16 cellular contexts compared by ENCODE assay signal in the genomic region with DNA sequence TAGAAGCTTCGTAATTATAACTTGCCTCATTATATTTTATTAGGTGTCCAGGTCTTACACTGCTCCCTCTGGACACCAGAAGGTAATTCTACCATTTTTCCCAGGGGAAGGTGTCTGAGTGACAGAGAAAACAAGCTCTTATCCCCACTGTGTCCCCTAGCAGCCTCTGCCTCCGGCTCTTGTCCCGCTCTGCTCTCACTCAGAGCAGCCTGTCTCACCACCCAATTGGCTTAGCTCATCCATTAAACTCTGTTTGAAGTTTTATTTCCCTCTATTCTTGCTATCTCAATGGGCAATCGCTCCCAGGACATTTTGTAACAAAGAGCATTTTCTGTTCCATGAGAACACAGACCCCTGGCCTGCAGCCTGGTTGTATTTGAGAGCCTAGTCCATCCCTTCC.
DNase-seq lines count a peak whose midpoint lies in the region; TF ChIP-seq lines count a peak whose summit lies in the region.
"Had no signal": no experiment of that assay in that cellular context is flagged by ENCODE, and none has a peak within 500 bp of the region (broad histone marks: within the 10 kb centered on the region; RNA-seq: fewer than 3 reads in every experiment).

No MANE protein-coding gene starts in this region.

- H2AFZ ChIP-seq in MM.1S (ENCODE audit: low read length): no peak overlapping the region
- H2AFZ ChIP-seq: GM23248 had no signal

- H4K20me1 ChIP-seq in MM.1S (ENCODE audit: insufficient read depth, low read length): no peaks in the 10 kb centered on the region

- H3K27ac ChIP-seq in esophagus muscularis mucosa (replicated peaks in 1 of 4) (no peak overlapping the region), prostate gland (peak overlapping the region; percentile 65 to 73), esophagus squamous epithelium (no peak overlapping the region), RWPE1 (no peak overlapping the region; the same call in 1 of the 2 replicates), MM.1S (ENCODE audit: low read length) (no peak overlapping the region)
- H3K27ac ChIP-seq: GM23248 had no signal

- no peak for TF ChIP-seq EP300 in esophagus muscularis mucosa (IDR thresholded peaks at IDR 0.05)

- H3K27me3 ChIP-seq in esophagus muscularis mucosa (peaks cover 0 to 13% (median 0%) of the 10 kb centered on the region in 4 donors), prostate gland (replicated peaks; ENCODE audit: insufficient read depth) (no peaks in the 10 kb centered on the region), esophagus squamous epithelium (peaks cover 0 to 5% (median 0%) of the 10 kb centered on the region in 4 donors), MM.1S (replicated peaks; ENCODE audit: insufficient read depth, low read length) (no peaks in the 10 kb centered on the region)

- H3K9me3 ChIP-seq in esophagus muscularis mucosa: no peaks in the 10 kb centered on the region
- H3K9me3 ChIP-seq in prostate gland: no peaks in the 10 kb centered on the region
- no peaks in the 10 kb centered on the region for H3K9me3 ChIP-seq in esophagus squamous epithelium
- H3K9me3 ChIP-seq in MM.1S (replicated peaks; ENCODE audit: insufficient read depth, low read length): no peaks in the 10 kb centered on the region

- no peak for TF ChIP-seq POLR2A in esophagus muscularis mucosa (IDR thresholded peaks at IDR 0.05; ENCODE audit: low read depth)
- no peak for TF ChIP-seq POLR2A in prostate gland (IDR thresholded peaks at IDR 0.05)
- TF ChIP-seq POLR2A in esophagus squamous epithelium (IDR thresholded peaks at IDR 0.05): no peak

- no peaks in the 10 kb centered on the region for H3K36me3 ChIP-seq in esophagus muscularis mucosa
- H3K36me3 ChIP-seq in prostate gland: no peaks in the 10 kb centered on the region
- no peaks in the 10 kb centered on the region for H3K36me3 ChIP-seq in esophagus squamous epithelium
- H3K36me3 ChIP-seq in MM.1S (replicated peaks; ENCODE audit: insufficient read depth, low read length): no peaks in the 10 kb centered on the region

- H3K4me3 ChIP-seq in esophagus muscularis mucosa (no peak overlapping the region), prostate gland (no peak overlapping the region), esophagus squamous epithelium (no peak overlapping the region), MM.1S (ENCODE audit: low read length) (no peak overlapping the region)
- H3K4me3 ChIP-seq: GM12878, GM23248 had no signal

- WGBS in esophagus muscularis mucosa: 74% methylated on average over 4 of the region's 4 CpGs
- 4% methylated on average over 4 of the region's 4 CpGs for WGBS in prostate gland
- 70 to 79% methylated on average over 4 of the region's 4 CpGs for WGBS in esophagus squamous epithelium, 2 donors

- CTCF ChIA-PET in RWPE1 (lab: Yijun Ruan, JAX): interaction anchor here (0.6 to 1.6 kb wide), 2 partner anchors 132 to 252 kb away, joined by 3 read pairs; no protein-coding TSS in a partner anchor

- POLR2A ChIA-PET in RWPE1 (lab: Yijun Ruan, JAX; ENCODE audit: low non-redundant PET): no interaction called here

- H3K9me2 ChIP-seq in MM.1S (replicated peaks; ENCODE audit: insufficient read depth, low read length): no peaks in the 10 kb centered on the region

- no peaks in the 10 kb centered on the region for H3F3A ChIP-seq in MM.1S (ENCODE audit: insufficient read depth, low read length)

- peak; percentile 68 for DNase-seq in esophagus muscularis mucosa (ENCODE audit: extremely low spot score)
- peak; percentile 41 for DNase-seq in islet precursor cell
- DNase-seq in prostate gland (ENCODE audit: low spot score): peak; percentile 74
- DNase-seq in esophagus squamous epithelium (lab: John Stamatoyannopoulos, UW): no peak
- DNase-seq in RWPE1 (ENCODE audit: low spot score): no peak
- no peak for DNase-seq in MM.1S
- DNase-seq: C1 segment of cervical spinal cord; Calu3; CD4-positive, alpha-beta memory T cell; COR-L47; DMS53; DMS79 treated with DMSO at 0.1 percent for 48 hours; GM23248; H7; HCEC 1CT had no signal

- no peak overlapping the region for H3K4me2 ChIP-seq in MM.1S (ENCODE audit: low read depth, low read length)

- intact Hi-C loops in esophagus muscularis mucosa (cut with DNase I): no loop called here
- intact Hi-C loops in prostate gland (cut with DNase I): loop anchor here (10.0 kb wide), 1 partner anchor 89 kb away; a partner anchor contains a TSS
- intact Hi-C loops in esophagus squamous epithelium (cut with DNase I): no loop called here

- peaks cover 7 to 24% (median 17%) of the 10 kb centered on the region in 4 donors for H3K4me1 ChIP-seq in esophagus muscularis mucosa
- H3K4me1 ChIP-seq in prostate gland (replicated peaks): peaks cover 9% of the 10 kb centered on the region
- H3K4me1 ChIP-seq in esophagus squamous epithelium: peaks cover 0 to 35% (median 0%) of the 10 kb centered on the region in 3 donors
- H3K4me1 ChIP-seq in MM.1S (ENCODE audit: low read length): no peaks in the 10 kb centered on the region

- no peak overlapping the region for H3K9ac ChIP-seq in MM.1S (ENCODE audit: low read length)
- H3K9ac ChIP-seq: GM23248 had no signal

- TF ChIP-seq CTCF in esophagus muscularis mucosa (IDR thresholded peaks at IDR 0.05): no peak
- no peak for TF ChIP-seq CTCF in prostate gland (IDR thresholded peaks at IDR 0.05)
- TF ChIP-seq CTCF in esophagus squamous epithelium (IDR thresholded peaks at IDR 0.05): no peak
- no peak for TF ChIP-seq CTCF in RWPE1 (conservative IDR thresholded peaks at IDR 0.05; ENCODE audit: low read depth)
- no peak for TF ChIP-seq CTCF in MM.1S (IDR thresholded peaks at IDR 0.05; ENCODE audit: low read length)

- H3K79me2 ChIP-seq in MM.1S (ENCODE audit: low read length): no peaks in the 10 kb centered on the region

Comparison
In these comparisons a context has a peak if more than half of its experiments do, and no peak if none do; other contexts are left out.
1. DNase-seq: peak in esophagus muscularis mucosa (single experiment), islet precursor cell (single experiment) and prostate gland (single experiment); none in esophagus squamous epithelium (single experiment), RWPE1 (single experiment) and MM.1S (single experiment).
2. H3K27ac ChIP-seq: peak in prostate gland (2 of 2); none in esophagus muscularis mucosa (0 of 4), esophagus squamous epithelium (0 of 4), RWPE1 (single experiment) and MM.1S (single experiment).